ENCODE assay signal across 16 cellular contexts in genomic region chr2:202161106-202161836, GRCh38.
DNase-seq lines count a peak whose midpoint lies in the region; ATAC-seq and TF ChIP-seq lines count a peak whose summit lies in the region.
"Had no signal": no experiment of that assay in that cellular context is flagged by ENCODE, and none has a peak within 500 bp of the region (broad histone marks: within the 10 kb centered on the region; RNA-seq: fewer than 3 reads in every experiment).

No MANE protein-coding gene starts in this region.

- in situ Hi-C loops in KBM-7 (cut with MboI; ENCODE audit: low pct_unique_long_range_greater_than_20kb, low sequenced_read_pairs): no loop called here

- no peak overlapping the region for H3K4me3 ChIP-seq in AG10803 (ENCODE audit: low read length)
- H3K4me3 ChIP-seq in gastroesophageal sphincter: no peak overlapping the region
- H3K4me3 ChIP-seq in breast epithelium: no peak overlapping the region
- H3K4me3 ChIP-seq: lung had no signal

- DNase-seq in AG10803 (ENCODE audit: low read depth) (peak; percentile 59), KBM-7 (peak; percentile 10), astrocyte of the hippocampus (ENCODE audit: low read depth, low spot score) (peak; percentile 28), NCI-H1930 (lab: John Stamatoyannopoulos, UW) (no peak), breast epithelium (ENCODE audit: low spot score in 2 of 2) (no peak), AG08396 (ENCODE audit: low spot score) (no peak)
- DNase-seq: activated CD4-positive, CD25-positive, alpha-beta regulatory T cell; activated T-cell treated with anti-CD3 and anti-CD28 coated beads, Interleukin-2, amount 50 U/mL, for 24 hours; DMS79 treated with DMSO at 0.1 percent for 48 hours; HCEC 1CT; NCI-H1105; NCI-H526 treated with DMSO at 0.1 percent for 48 hours; SIG-M5 had no signal

- peak overlapping the region; percentile 30 for H3K27ac ChIP-seq in layer of hippocampus (ENCODE audit: low read depth, low read length)
- H3K27ac ChIP-seq in gastroesophageal sphincter: no peak overlapping the region
- H3K27ac ChIP-seq in breast epithelium: peak overlapping the region in 1 of 2 donors; percentile 43

- H3K27me3 ChIP-seq in layer of hippocampus (ENCODE audit: control insufficient read depth, insufficient read depth, low read length): no peaks in the 10 kb centered on the region
- no peaks in the 10 kb centered on the region for H3K27me3 ChIP-seq in gastroesophageal sphincter
- H3K27me3 ChIP-seq in breast epithelium: no peaks in the 10 kb centered on the region

- no peak for TF ChIP-seq EP300 in gastroesophageal sphincter (IDR thresholded peaks at IDR 0.05)

- H3K36me3 ChIP-seq in gastroesophageal sphincter (no peaks in the 10 kb centered on the region), breast epithelium (no peaks in the 10 kb centered on the region)

- H3K9me3 ChIP-seq in gastroesophageal sphincter (no peaks in the 10 kb centered on the region), breast epithelium (no peaks in the 10 kb centered on the region)

- no peak for ATAC-seq in gastroesophageal sphincter

- 48 to 50% methylated on average over 4 to 8 of the region's 8 CpGs for WGBS in gastroesophageal sphincter (ENCODE audit: low coverage in 1 of 2), 2 donors

- TF ChIP-seq CTCF in AG10803 (conservative IDR thresholded peaks at IDR 0.05; ENCODE audit: low read length): no peak
- no peak for TF ChIP-seq CTCF in gastroesophageal sphincter (IDR thresholded peaks at IDR 0.05)
- TF ChIP-seq CTCF in breast epithelium (IDR thresholded peaks at IDR 0.05): no peak

- TF ChIP-seq POLR2A in gastroesophageal sphincter (IDR thresholded peaks at IDR 0.05) (no peak), breast epithelium (IDR thresholded peaks at IDR 0.05) (no peak)

- intact Hi-C loops in breast epithelium (cut with DNase I; ENCODE audit: low total_unique reads): loop anchor here (10.0 kb wide), 1 partner anchor 356 kb away; the partner anchor contains the start of gene CDK15

- H3K4me1 ChIP-seq in gastroesophageal sphincter: peaks cover 0 to 5% (median 0%) of the 10 kb centered on the region in 3 donors
- H3K4me1 ChIP-seq in breast epithelium: peaks cover 0 to 4% of the 10 kb centered on the region in 2 donors

Comparison
In these comparisons a context has a peak if more than half of its experiments do, and no peak if none do; other contexts are left out.
1. DNase-seq: peak in AG10803 (single experiment), KBM-7 (single experiment) and astrocyte of the hippocampus (single experiment); none in NCI-H1930 (0 of 2), breast epithelium (0 of 2) and AG08396 (single experiment).